ENCODE assay signal across 8 cellular contexts in the genomic region with DNA sequence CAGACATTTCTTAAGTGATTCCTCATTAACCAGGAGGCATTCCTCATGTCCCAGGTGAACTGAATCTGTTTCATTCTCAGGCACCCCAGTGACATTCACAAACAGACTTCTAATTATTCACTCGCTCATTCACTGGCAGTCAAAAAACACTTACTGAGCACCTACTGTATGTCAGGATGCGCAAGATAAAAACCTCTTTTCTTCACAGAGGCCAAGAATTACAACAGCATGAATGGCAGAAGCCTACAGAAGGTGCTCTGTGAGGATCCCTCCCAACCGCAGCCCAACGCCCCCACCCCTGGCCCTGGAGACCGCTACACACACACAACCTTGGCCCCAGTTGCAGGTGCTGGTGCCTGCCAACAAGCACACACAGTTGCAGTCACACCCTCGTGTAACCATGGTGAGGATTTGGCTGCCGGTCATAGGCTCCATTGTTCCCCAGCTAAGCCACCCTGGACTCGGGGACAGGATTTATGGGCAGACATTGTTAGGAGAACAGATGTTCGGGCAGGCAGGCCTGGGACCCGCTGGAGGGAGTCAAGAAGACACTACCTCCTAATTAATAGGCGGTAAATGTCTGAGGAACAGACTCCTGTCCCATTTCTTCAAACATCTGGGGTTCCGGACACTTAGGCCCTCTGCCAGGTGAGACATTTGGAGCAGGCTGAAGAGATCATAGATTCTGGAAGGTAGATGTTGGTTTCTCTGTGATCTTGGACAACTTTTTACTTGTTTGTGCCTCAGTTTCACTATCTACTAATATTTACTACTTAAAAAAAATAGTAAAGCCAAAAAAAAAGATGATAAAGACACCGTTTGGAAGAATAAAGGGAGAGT. TPM values are rescaled to one million over a fixed set of nuclear protein-coding genes. Genes with fewer than 3 reads are reported as not detected.
DNase-seq lines count a peak whose midpoint lies in the region; ATAC-seq, FAIRE-seq and TF ChIP-seq lines count a peak whose summit lies in the region.

No MANE protein-coding gene starts in this region.

- H3K9me3 ChIP-seq in astrocyte (ENCODE audit: insufficient read depth, low read depth, low read length) (no peaks in the 10 kb centered on the region), transverse colon (no peaks in the 10 kb centered on the region)

- ATAC-seq in GM21528 (IDR thresholded peaks at IDR 0.05; ENCODE audit: low FRiP score, unreplicated experiment) = no peak

- peak; percentile 14 for TF ChIP-seq EP300 in transverse colon (IDR thresholded peaks at IDR 0.05; ENCODE audit: low read depth)

- 16 to 30% methylated on average over 3 to 13 of the region's 13 CpGs for WGBS in transverse colon (ENCODE audit: low coverage in 1 of 2), 2 donors
- no CpG with 5 or more reads among the region's 13 CpGs for WGBS in mesendoderm (ENCODE audit: extremely low coverage, insufficient coverage, low lambda C conversion rate)

- no peak for FAIRE-seq in astrocyte (lab: Jason Lieb, UNC)

- H3K27me3 ChIP-seq in astrocyte (ENCODE audit: insufficient read depth, low read length) (no peaks in the 10 kb centered on the region), transverse colon (no peaks in the 10 kb centered on the region), mesendoderm (ENCODE audit: insufficient read depth, low read length, poor library complexity) (no peaks in the 10 kb centered on the region)

- H3K27ac Mint-ChIP-seq in astrocyte (ENCODE audit: unreplicated experiment) = no peak overlapping the region
- H3K27ac Mint-ChIP-seq in activated CD4-positive, alpha-beta memory T cell treated with anti-CD3 and anti-CD28 coated beads for 36 hours = no peak overlapping the region

- POLR2A ChIA-PET in activated CD4-positive, alpha-beta memory T cell treated with anti-CD3 and anti-CD28 coated beads for 36 hours (lab: Charles Lee) = no interaction called here

- no peak overlapping the region for H3K4ac ChIP-seq in mesendoderm (ENCODE audit: low read depth, low read length)

- no peak overlapping the region for H4K8ac ChIP-seq in mesendoderm (ENCODE audit: low read depth, low read length)

- H3K4me1 ChIP-seq in astrocyte (ENCODE audit: insufficient read depth, low read length) = no peaks in the 10 kb centered on the region
- H3K4me1 ChIP-seq in transverse colon = peaks cover 35 to 81% (median 46%) of the 10 kb centered on the region in 4 donors
- H3K4me1 ChIP-seq in mesendoderm (ENCODE audit: control insufficient read depth, low read depth, low read length) = peaks cover 13% of the 10 kb centered on the region

- no peak overlapping the region for H3K23ac ChIP-seq in mesendoderm (ENCODE audit: low read length)

- H3K79me1 ChIP-seq in mesendoderm (ENCODE audit: low read length) = no peaks in the 10 kb centered on the region

- H3K36me3 ChIP-seq in astrocyte (ENCODE audit: insufficient read depth, low read length) (no peaks in the 10 kb centered on the region), transverse colon (no peaks in the 10 kb centered on the region), mesendoderm (ENCODE audit: control insufficient read depth, insufficient read depth, low read length) (no peaks in the 10 kb centered on the region)

- H2BK120ac ChIP-seq in mesendoderm (ENCODE audit: low read depth, low read length) = no peak overlapping the region

- H3K56ac ChIP-seq in mesendoderm (ENCODE audit: low read length) = no peak overlapping the region

- H2BK5ac ChIP-seq in mesendoderm (ENCODE audit: low read length) = no peak overlapping the region

- intact Hi-C loops in transverse colon (cut with DNase I; ENCODE audit: low total_unique reads) = no loop called here
- intact Hi-C loops in activated CD4-positive, alpha-beta memory T cell treated with anti-CD3 and anti-CD28 coated beads for 36 hours (cut with micrococcal nuclease) = no loop called here

- peaks cover 64% of the 10 kb centered on the region for H4K20me1 ChIP-seq in astrocyte (ENCODE audit: insufficient read depth, low read length)

- no peak for TF ChIP-seq POLR2A in transverse colon (IDR thresholded peaks at IDR 0.05)

- H4K5ac ChIP-seq in mesendoderm (ENCODE audit: low read length) = no peak overlapping the region

- H3K79me2 ChIP-seq in astrocyte (ENCODE audit: insufficient read depth, low read length) = peaks cover 45% of the 10 kb centered on the region
- H3K79me2 ChIP-seq in mesendoderm (ENCODE audit: control insufficient read depth, insufficient read depth, low read length) = no peaks in the 10 kb centered on the region

- H3K27ac ChIP-seq in astrocyte (ENCODE audit: low read depth, low read length) = no peak overlapping the region
- H3K27ac ChIP-seq in transverse colon = peak overlapping the region; percentile 86 to 91 (median 88)
- H3K27ac ChIP-seq in mesendoderm (ENCODE audit: low read depth, low read length) = no peak overlapping the region

- no peak overlapping the region for H3K4me3 Mint-ChIP-seq in astrocyte (ENCODE audit: unreplicated experiment)
- no peak overlapping the region for H3K4me3 Mint-ChIP-seq in activated CD4-positive, alpha-beta memory T cell treated with anti-CD3 and anti-CD28 coated beads for 36 hours

- H3K4me3 ChIP-seq in astrocyte (ENCODE audit: insufficient read depth, low read depth, low read length) (no peak overlapping the region), transverse colon (no peak overlapping the region), mesendoderm (ENCODE audit: low read length) (no peak overlapping the region)

- no peak overlapping the region for H2BK15ac ChIP-seq in mesendoderm (replicated peaks; ENCODE audit: low read depth)

- H3K9ac ChIP-seq in astrocyte (ENCODE audit: low read length) (no peak overlapping the region), mesendoderm (ENCODE audit: low read length) (no peak overlapping the region)

- H2AK5ac ChIP-seq in mesendoderm (ENCODE audit: low read length) = no peak overlapping the region

- no peaks in the 10 kb centered on the region for H3K27me3 Mint-ChIP-seq in astrocyte (ENCODE audit: low read depth, unreplicated experiment)
- no peaks in the 10 kb centered on the region for H3K27me3 Mint-ChIP-seq in activated CD4-positive, alpha-beta memory T cell treated with anti-CD3 and anti-CD28 coated beads for 36 hours

- TF ChIP-seq CTCF in astrocyte (IDR thresholded peaks at IDR 0.05; ENCODE audit: insufficient read depth, low read depth, low read length) (no peak), transverse colon (IDR thresholded peaks at IDR 0.05) (no peak)

- no peaks in the 10 kb centered on the region for H3K9me3 Mint-ChIP-seq in astrocyte (ENCODE audit: unreplicated experiment)
- H3K9me3 Mint-ChIP-seq in activated CD4-positive, alpha-beta memory T cell treated with anti-CD3 and anti-CD28 coated beads for 36 hours = no peaks in the 10 kb centered on the region

- H3K4me1 Mint-ChIP-seq in astrocyte (ENCODE audit: low read depth, unreplicated experiment) = peaks cover 26% of the 10 kb centered on the region
- no peaks in the 10 kb centered on the region for H3K4me1 Mint-ChIP-seq in activated CD4-positive, alpha-beta memory T cell treated with anti-CD3 and anti-CD28 coated beads for 36 hours (ENCODE audit: low read depth)

- H2AFZ ChIP-seq in astrocyte (ENCODE audit: low read depth, low read length) = no peak overlapping the region

- H3K4me2 ChIP-seq in astrocyte (ENCODE audit: low read length) (peak overlapping the region; percentile 10), mesendoderm (ENCODE audit: low read length) (no peak overlapping the region)

- in situ Hi-C loops in transverse colon (cut with MboI; ENCODE audit: low pct_ligation_motif_present in 1 of 4, low pct_unique_long_range_greater_than_20kb in 1 of 4, low sequenced_read_pairs in 3 of 4) = no loop called here

- CTCF ChIA-PET in activated CD4-positive, alpha-beta memory T cell treated with anti-CD3 and anti-CD28 coated beads for 36 hours (lab: Charles Lee) = interaction anchor here (0.7 kb wide), 1 partner anchor 81 kb away, joined by 5 read pairs; no protein-coding TSS in a partner anchor

- no peak overlapping the region for H3K18ac ChIP-seq in mesendoderm (ENCODE audit: low read length)

- peak; percentile 94 for DNase-seq in NCI-H1694 (lab: John Stamatoyannopoulos, UW)
- peak; percentile 68 for DNase-seq in astrocyte (ENCODE audit: low read depth)
- DNase-seq in left kidney (ENCODE audit: low read depth, low spot score) = peak; percentile 79
- DNase-seq in transverse colon = peak; percentile 92
- no peak for DNase-seq in activated CD4-positive, alpha-beta memory T cell treated with anti-CD3 and anti-CD28 coated beads for 36 hours
- no peak for DNase-seq in mesendoderm
- no peak for DNase-seq in activated gamma-delta T cell treated with Interleukin-2 at 50 U/mL for 16 hours

- peaks cover 2% of the 10 kb centered on the region for H3K36me3 Mint-ChIP-seq in astrocyte (ENCODE audit: low read depth, unreplicated experiment)
- no peaks in the 10 kb centered on the region for H3K36me3 Mint-ChIP-seq in activated CD4-positive, alpha-beta memory T cell treated with anti-CD3 and anti-CD28 coated beads for 36 hours

RNA-seq across cellular contexts. Expression of a gene that starts 43.2 kb away (rescaled TPM):
- total RNA-seq in astrocyte = 37.4 and 43.7 TPM in 2 replicates
- 10 to 100 TPM; 20.2 to 27.3 (median 24.6) TPM for total RNA-seq in transverse colon
- total RNA-seq in activated CD4-positive, alpha-beta memory T cell treated with anti-CD3 and anti-CD28 coated beads for 36 hours = under 1 TPM; 0.29 to 0.36 TPM
- 7.0 TPM for polyA plus RNA-seq in mesendoderm (2013, experiment 1 of 2)
- 7.6 TPM for polyA plus RNA-seq in mesendoderm (2013, experiment 2 of 2)

Comparison
In these comparisons a context has a peak if more than half of its experiments do, and no peak if none do; other contexts are left out.
1. DNase-seq: peak in NCI-H1694 (single experiment), astrocyte (single experiment), left kidney (single experiment) and transverse colon (single experiment); none in activated CD4-positive, alpha-beta memory T cell treated with anti-CD3 and anti-CD28 coated beads for 36 hours (single experiment), mesendoderm (single experiment) and activated gamma-delta T cell treated with Interleukin-2 at 50 U/mL for 16 hours (single experiment).
2. H3K27ac ChIP-seq: peak in transverse colon (4 of 4); none in astrocyte (single experiment) and mesendoderm (single experiment).
3. RNA of a gene that starts 43.2 kb away (total RNA-seq): 37.4 to 43.7 TPM in astrocyte and 20.2 to 27.3 TPM in transverse colon; 0.29 to 0.36 TPM in activated CD4-positive, alpha-beta memory T cell treated with anti-CD3 and anti-CD28 coated beads for 36 hours; every median in the first group is over 10 times any median in the second.